Comparison of ENCODE assay signal across 20 cellular contexts in genomic region chr3:143840636-143841035, GRCh38.
"Had no signal": no experiment of that assay in that cellular context is flagged by ENCODE, and none has a peak within 500 bp of the region (broad histone marks: within the 10 kb centered on the region; RNA-seq: fewer than 3 reads in every experiment).

No MANE protein-coding gene starts in this region.

- H3K27me3 ChIP-seq: heart right ventricle, pancreas, right atrium auricular region had no signal

- H3K27ac Mint-ChIP-seq: activated CD4-positive, alpha-beta memory T cell treated with anti-CD3 and anti-CD28 coated beads for 36 hours; brain; memory B cell; nephron progenitor cell had no signal

- H3K27me3 Mint-ChIP-seq: activated CD4-positive, alpha-beta memory T cell treated with anti-CD3 and anti-CD28 coated beads for 36 hours; brain; memory B cell had no signal

- H3K36me3 ChIP-seq: heart right ventricle, pancreas, right atrium auricular region had no signal

- FAIRE-seq: pancreas had no signal

- H3K4me1 ChIP-seq: pancreas, psoas muscle, right atrium auricular region had no signal

- H3K4me3 ChIP-seq: heart right ventricle, mucosa of descending colon, pancreas, psoas muscle, right atrium auricular region had no signal

- H3K36me3 Mint-ChIP-seq: activated CD4-positive, alpha-beta memory T cell treated with anti-CD3 and anti-CD28 coated beads for 36 hours; brain had no signal

- H3K9me3 Mint-ChIP-seq: activated CD4-positive, alpha-beta memory T cell treated with anti-CD3 and anti-CD28 coated beads for 36 hours; brain; memory B cell; nephron progenitor cell had no signal

- H3K27ac ChIP-seq: epithelial cell of prostate, heart right ventricle, pancreas, psoas muscle, right atrium auricular region had no signal

- ATAC-seq: heart right ventricle; left colon; mucosa of descending colon; pancreas; psoas muscle; stimulated activated naive CD8-positive, alpha-beta T cell treated with anti-CD3 and anti-CD28 coated beads, Interleukin-15, Interleukin-2, amounts not matched to agents 100 U/mL and 50 U/mL, for 24 hours had no signal

- H3K4me3 Mint-ChIP-seq: activated CD4-positive, alpha-beta memory T cell treated with anti-CD3 and anti-CD28 coated beads for 36 hours; brain; memory B cell; nephron progenitor cell had no signal

- H3K9me3 ChIP-seq: heart right ventricle, mucosa of descending colon, pancreas, psoas muscle, right atrium auricular region had no signal

- DNase-seq: activated CD4-positive, alpha-beta memory T cell treated with anti-CD3 and anti-CD28 coated beads for 36 hours; activated CD4-positive, alpha-beta T cell treated with anti-CD3 and anti-CD28 coated beads for 48 hours; activated effector memory CD4-positive, alpha-beta T cell treated with Interleukin-2 at 50 U/mL for 16 hours; activated naive CD4-positive, alpha-beta T cell treated with anti-CD3 and anti-CD28 coated beads, Interleukin-2, amount 50 U/mL, for 16 hours; activated T-cell treated with anti-CD3 and anti-CD28 coated beads, Interleukin-2, amount 50 U/mL, for 48 hours; aorta; foreskin fibroblast; heart right ventricle; islet precursor cell; left colon; mucosa of descending colon; nephron progenitor cell; pancreas; psoas muscle; stimulated activated CD4-positive, alpha-beta T cell treated with anti-CD3 and anti-CD28 coated beads, Interleukin-4, amount 100 ng/mL, for 24 hours; stimulated activated naive CD8-positive, alpha-beta T cell treated with anti-CD3 and anti-CD28 coated beads, Interleukin-15, Interleukin-2, amounts not matched to agents 100 U/mL and 50 U/mL, for 24 hours had no signal
